In genomic region chr11:124916370-124916710, GRCh38 we compare ENCODE assay signal across 22 cellular contexts. TPM values are rescaled to one million over a fixed set of nuclear protein-coding genes. Genes with fewer than 3 reads are reported as not detected.
"Had no signal": no experiment of that assay in that cellular context is flagged by ENCODE, and none has a peak within 500 bp of the region (broad histone marks: within the 10 kb centered on the region; RNA-seq: fewer than 3 reads in every experiment).

No MANE protein-coding gene starts in this region.

- H3K27ac ChIP-seq: adrenal gland, breast epithelium, KMS-11, SJSA1 had no signal

- DNase-seq: activated CD8-positive, alpha-beta memory T cell treated with anti-CD3 and anti-CD28 coated beads, Interleukin-2, amount 50 U/mL, for 48 hours; activated naive CD4-positive, alpha-beta T cell treated with anti-CD3 and anti-CD28 coated beads, Interleukin-2, amount 50 U/mL, for 16 hours; activated naive CD8-positive, alpha-beta T cell treated with anti-CD3 and anti-CD28 coated beads, Interleukin-2, amount 10 ng/mL, durations not matched to agents 7 days and 5 days; activated T-cell treated with anti-CD3 and anti-CD28 coated beads, Interleukin-2, amount 50 U/mL, for 1 hour; adrenal gland; aorta; NCI-H1092 treated with DMSO at 0.1 percent for 48 hours; NCI-H1417 treated with DMSO at 0.1 percent for 48 hours; NCI-H2029 treated with DMSO at 0.1 percent for 48 hours; NCI-H510A treated with DMSO at 0.1 percent for 48 hours; NCI-H69; PC-3; SHP77 had no signal

- H3K27ac Mint-ChIP-seq: activated CD8-positive, alpha-beta T cell treated with anti-CD3 and anti-CD28 coated beads for 36 hours; activated naive CD8-positive, alpha-beta T cell treated with anti-CD3 and anti-CD28 coated beads, Interleukin-2, amount 10 ng/mL, durations not matched to agents 7 days and 5 days had no signal

- H3K4me1 ChIP-seq: breast epithelium had no signal

- H3K27me3 ChIP-seq: adrenal gland, breast epithelium, SJSA1 had no signal

- ATAC-seq: activated CD4-positive, CD25-positive, alpha-beta regulatory T cell treated with anti-CD3 and anti-CD28 coated beads, Interleukin-2, amount 50 U/mL, for 24 hours; PC-3; SK-N-SH treated with all-trans-retinoic acid at 6 μM for 48 hours had no signal

- H3K4me3 ChIP-seq: adrenal gland, breast epithelium, SJSA1 had no signal

- H3K4me2 ChIP-seq: KMS-11 had no signal

- H3K9ac ChIP-seq: KMS-11 had no signal

- H3K36me3 ChIP-seq: adrenal gland, breast epithelium, SJSA1 had no signal

- H3K9me3 ChIP-seq: adrenal gland, SJSA1 had no signal

- H3K4me3 Mint-ChIP-seq: activated CD8-positive, alpha-beta T cell treated with anti-CD3 and anti-CD28 coated beads for 36 hours; activated naive CD8-positive, alpha-beta T cell treated with anti-CD3 and anti-CD28 coated beads, Interleukin-2, amount 10 ng/mL, durations not matched to agents 7 days and 5 days had no signal

- FAIRE-seq: RCC 7860 had no signal

RNA-seq across cellular contexts. Expression of gene HEPN1, which starts 2.7 kb away (rescaled TPM):
- total RNA-seq: activated CD8-positive, alpha-beta T cell treated with anti-CD3 and anti-CD28 coated beads for 36 hours; activated naive CD8-positive, alpha-beta T cell treated with anti-CD3 and anti-CD28 coated beads, Interleukin-2, amount 10 ng/mL, durations not matched to agents 7 days and 5 days; breast epithelium; MCF 10A; PC-3; SJSA1; T-helper 1 cell treated with Interleukin-12 subunit alpha and Interleukin-12 subunit beta and Interleukin-4 antibody, amounts not matched to agents 30 ng/mL and 1 ng/mL, for 36 hours had no signal
- polyA plus RNA-seq: aorta had no signal

RNA-seq across cellular contexts. Expression of gene ROBO4, which starts 18.7 kb away (rescaled TPM):
- total RNA-seq: activated CD8-positive, alpha-beta T cell treated with anti-CD3 and anti-CD28 coated beads for 36 hours; activated naive CD8-positive, alpha-beta T cell treated with anti-CD3 and anti-CD28 coated beads, Interleukin-2, amount 10 ng/mL, durations not matched to agents 7 days and 5 days; T-helper 1 cell treated with Interleukin-12 subunit alpha and Interleukin-12 subunit beta and Interleukin-4 antibody, amounts not matched to agents 30 ng/mL and 1 ng/mL, for 36 hours had no signal

RNA-seq across cellular contexts. Expression of gene HEPACAM, which starts 19.5 kb away (rescaled TPM):
- total RNA-seq: activated naive CD8-positive, alpha-beta T cell treated with anti-CD3 and anti-CD28 coated beads, Interleukin-2, amount 10 ng/mL, durations not matched to agents 7 days and 5 days; MCF 10A; SJSA1; T-helper 1 cell treated with Interleukin-12 subunit alpha and Interleukin-12 subunit beta and Interleukin-4 antibody, amounts not matched to agents 30 ng/mL and 1 ng/mL, for 36 hours had no signal
- polyA plus RNA-seq: aorta had no signal
